ENCODE assay signal across 8 cellular contexts in the genomic region with DNA sequence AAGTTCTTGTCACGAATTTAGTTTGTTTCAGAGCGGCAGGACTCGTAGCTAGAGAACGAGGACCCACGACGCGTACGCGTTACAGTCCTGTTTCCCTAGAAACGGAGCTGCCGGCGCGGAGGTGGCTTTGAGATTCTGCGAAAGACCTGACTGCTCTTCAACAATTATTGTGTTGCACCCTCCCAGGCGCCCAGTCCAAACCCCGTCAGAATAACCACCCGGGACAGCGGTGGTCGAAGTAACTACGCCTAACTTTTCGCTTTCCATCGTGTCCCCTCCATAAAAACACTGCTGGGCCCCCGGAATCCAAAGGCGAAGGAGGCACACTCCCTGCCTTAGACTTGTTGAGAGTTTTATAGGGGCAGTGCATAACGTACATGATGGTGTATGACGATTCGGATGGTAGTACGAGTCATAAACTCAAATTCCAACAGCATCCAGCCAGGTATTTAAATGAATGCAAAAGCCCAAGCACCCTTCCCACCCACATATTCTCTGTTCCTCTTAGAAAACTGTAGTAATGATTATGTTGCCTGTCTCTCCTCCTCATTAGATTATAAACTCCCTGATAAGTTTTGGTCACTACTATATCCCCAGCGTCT. TPM values are rescaled to one million over a fixed set of nuclear protein-coding genes. Genes with fewer than 3 reads are reported as not detected.
DNase-seq lines count a peak whose midpoint lies in the region; ATAC-seq and TF ChIP-seq lines count a peak whose summit lies in the region.

No MANE protein-coding gene starts in this region.

- H3K27me3 Mint-ChIP-seq in chondrocyte (ENCODE audit: low read depth) (no peaks in the 10 kb centered on the region), memory B cell (no peaks in the 10 kb centered on the region)

- H3K9ac ChIP-seq in GM23248 (peak overlapping the region; percentile 90), Loucy (ENCODE audit: low read depth, low read length, poor library complexity, severe bottlenecking) (peak overlapping the region; percentile 78)

- H4K20me1 ChIP-seq in GM23248 (ENCODE audit: insufficient read depth) (no peaks in the 10 kb centered on the region), Loucy (ENCODE audit: insufficient read depth, low read length, poor library complexity, severe bottlenecking) (peaks cover 2% of the 10 kb centered on the region)

- H2AFZ ChIP-seq in GM23248 (peak overlapping the region; percentile 99), Loucy (ENCODE audit: low read length) (peak overlapping the region; percentile 95)

- in situ Hi-C loops in GM13976 (cut with MboI; ENCODE audit: low sequenced_read_pairs, unreplicated experiment): no loop called here
- in situ Hi-C loops in GM23248 (cut with MboI): no loop called here

- no peak for TF ChIP-seq CTCF in GM13976 (IDR thresholded peaks at IDR 0.05; ENCODE audit: borderline replicate concordance, control extremely low read depth, extremely low read depth, insufficient read depth, missing control alignments)
- 0 out of 2 replicates have a peak, but pooled peaks have one; percentile 15 for TF ChIP-seq CTCF in Loucy (conservative IDR thresholded peaks at IDR 0.05; ENCODE audit: low read length)
- peak; percentile 29 for TF ChIP-seq CTCF in chondrocyte (IDR thresholded peaks at IDR 0.05)

- H3K4me1 ChIP-seq in GM23248 (ENCODE audit: insufficient read depth): peaks cover 18% of the 10 kb centered on the region
- H3K4me1 ChIP-seq in Loucy (ENCODE audit: insufficient read depth, low read length, poor library complexity, severe bottlenecking): peaks cover 29% of the 10 kb centered on the region
- peaks cover 0 to 2% of the 10 kb centered on the region in 2 donors for H3K4me1 ChIP-seq in aorta (ENCODE audit: control insufficient read depth in 1 of 2, insufficient read depth in 2 of 2, low read length in 2 of 2)

- H3K9me3 Mint-ChIP-seq in chondrocyte (ENCODE audit: low read depth): peaks cover 4% of the 10 kb centered on the region
- H3K9me3 Mint-ChIP-seq in memory B cell: no peaks in the 10 kb centered on the region

- H3K27ac ChIP-seq in GM23248 (peak overlapping the region; percentile 92), aorta (ENCODE audit: low read depth in 1 of 2, low read length in 2 of 2) (peak overlapping the region; percentile 2 to 34)

- H3F3A ChIP-seq in GM23248 (ENCODE audit: insufficient read depth) (peaks cover 22% of the 10 kb centered on the region), Loucy (ENCODE audit: low read depth) (no peaks in the 10 kb centered on the region)

- H3K36me3 Mint-ChIP-seq in chondrocyte (ENCODE audit: low read depth) (no peaks in the 10 kb centered on the region), memory B cell (peaks cover 6% of the 10 kb centered on the region)

- WGBS in GM23248 (ENCODE audit: low coverage in 1 of 2, low lambda C conversion rate in 2 of 2, missing lambda C conversion rate in 2 of 2), 2 experiments: 1% methylated on average over 29 of the region's 29 CpGs
- 3% methylated on average over 29 of the region's 29 CpGs for WGBS in aorta, 2 donors

- DNase-seq in GM13976 (ENCODE audit: low spot score): peak; percentile 51
- peak; percentile 70 for DNase-seq in GM23248
- DNase-seq in chondrocyte (ENCODE audit: low spot score): no peak
- no peak for DNase-seq in memory B cell (ENCODE audit: low spot score in 2 of 2)
- no peak for DNase-seq in aorta
- no peak for DNase-seq in NCI-H1417 treated with DMSO at 0.1 percent for 48 hours (lab: John Stamatoyannopoulos, UW)
- DNase-seq in NCI-H1436 treated with DMSO at 0.1 percent for 48 hours (lab: John Stamatoyannopoulos, UW): no peak

- H3K4me3 ChIP-seq in GM23248: peak overlapping the region; percentile 93
- H3K4me3 ChIP-seq in Loucy (ENCODE audit: low read length, poor library complexity, severe bottlenecking): peak overlapping the region; percentile 75
- peak overlapping the region; percentile 23 to 47 for H3K4me3 ChIP-seq in aorta (ENCODE audit: low read length in 2 of 2)

- H3K4me3 Mint-ChIP-seq in chondrocyte (ENCODE audit: unreplicated experiment): peak overlapping the region; percentile 94
- H3K4me3 Mint-ChIP-seq in memory B cell: peak overlapping the region; percentile 99

- H3K9me3 ChIP-seq in GM23248 (ENCODE audit: low read depth) (no peaks in the 10 kb centered on the region), Loucy (ENCODE audit: insufficient read depth, low read depth, low read length) (no peaks in the 10 kb centered on the region), aorta (ENCODE audit: control insufficient read depth, low read length) (no peaks in the 10 kb centered on the region)

- intact Hi-C loops in aorta (cut with DNase I): loop anchor here in 1 of 2 donors (5.0 kb wide), 2 partner anchors 139 to 541 kb away; a partner anchor contains a TSS

- H3K27me3 ChIP-seq in GM23248 (replicated peaks; ENCODE audit: insufficient read depth) (no peaks in the 10 kb centered on the region), Loucy (ENCODE audit: insufficient read depth, low read length, poor library complexity, severe bottlenecking) (no peaks in the 10 kb centered on the region), aorta (ENCODE audit: control insufficient read depth in 1 of 2, insufficient read depth in 2 of 2, low read length in 1 of 2) (no peaks in the 10 kb centered on the region)

- H3K36me3 ChIP-seq in GM23248 (ENCODE audit: low read depth): no peaks in the 10 kb centered on the region
- no peaks in the 10 kb centered on the region for H3K36me3 ChIP-seq in Loucy (ENCODE audit: insufficient read depth, low read length)
- H3K36me3 ChIP-seq in aorta (ENCODE audit: control insufficient read depth in 1 of 2, insufficient read depth in 2 of 2, low read length in 1 of 2): no peaks in the 10 kb centered on the region

- ATAC-seq in memory B cell (ENCODE audit: low read depth): peak; percentile 5
- ATAC-seq in aorta (ENCODE audit: low FRiP score): peak; percentile 24

- H3K79me2 ChIP-seq in GM23248 (ENCODE audit: insufficient read depth) (peaks cover 40% of the 10 kb centered on the region), Loucy (ENCODE audit: insufficient read depth, low read length) (peaks cover 38% of the 10 kb centered on the region)

- H3K4me2 ChIP-seq in GM23248 (ENCODE audit: unreplicated experiment) (peak overlapping the region; percentile 94), Loucy (ENCODE audit: low read depth, low read length, poor library complexity, severe bottlenecking) (peak overlapping the region; percentile 86)

- peaks cover 34% of the 10 kb centered on the region for H3K4me1 Mint-ChIP-seq in chondrocyte (ENCODE audit: low read depth)
- H3K4me1 Mint-ChIP-seq in memory B cell: peaks cover 20% of the 10 kb centered on the region

- H3K27ac Mint-ChIP-seq in chondrocyte (ENCODE audit: unreplicated experiment) (peak overlapping the region; percentile 100), memory B cell (peak overlapping the region; percentile 100)

- no peaks in the 10 kb centered on the region for H3K9me2 ChIP-seq in GM23248 (ENCODE audit: insufficient read depth)
- H3K9me2 ChIP-seq in Loucy (replicated peaks; ENCODE audit: low read depth, low read length): no peaks in the 10 kb centered on the region

RNA-seq across cellular contexts. Expression of a gene that starts 0.7 kb away (rescaled TPM):
- 29.6 and 42.6 TPM in 2 replicates for total RNA-seq in GM23248 (2014; rRNA removed; shearing (Covaris generic))
- polyA plus RNA-seq in GM23248 (2016; fragmentation: Nextera tagmentation; extraction: Ambion mirVana) (14.7 and 14.9 TPM in 2 replicates), aorta (10 to 100 TPM; 10.3 to 15.3 TPM)
- total RNA-seq in chondrocyte (33.5 to 34.8 TPM (median 34.7 TPM) in 3 replicates), aorta (10 to 100 TPM; 46.2 to 46.8 TPM)

Comparison
In these comparisons a context has a peak if more than half of its experiments do, and no peak if none do; other contexts are left out.
1. DNase-seq: peak in GM13976 (single experiment) and GM23248 (single experiment); none in chondrocyte (single experiment), memory B cell (0 of 2), aorta (0 of 2), NCI-H1417 treated with DMSO at 0.1 percent for 48 hours (single experiment) and NCI-H1436 treated with DMSO at 0.1 percent for 48 hours (single experiment).
2. H3K4me3 ChIP-seq: peak in every context shown above with its lines; median percentile 93 in GM23248; 75 in Loucy; 35 in aorta.